In genomic region chr2:28751102-28751955, GRCh38 we compare ENCODE assay signal across 1 cellular context.
TF ChIP-seq lines count a peak whose summit lies in the region.

PPP1CB (plus strand) TSS chr2:28751830; CDS start chr2:28752125, 295 bp downstream.

TF ChIP-seq in GM12878, 131 proteins besides CTCF, POLR2A, EP300 and RAD21 (continued from another document and continues in another):
- TF ChIP-seq, protein P1, sequence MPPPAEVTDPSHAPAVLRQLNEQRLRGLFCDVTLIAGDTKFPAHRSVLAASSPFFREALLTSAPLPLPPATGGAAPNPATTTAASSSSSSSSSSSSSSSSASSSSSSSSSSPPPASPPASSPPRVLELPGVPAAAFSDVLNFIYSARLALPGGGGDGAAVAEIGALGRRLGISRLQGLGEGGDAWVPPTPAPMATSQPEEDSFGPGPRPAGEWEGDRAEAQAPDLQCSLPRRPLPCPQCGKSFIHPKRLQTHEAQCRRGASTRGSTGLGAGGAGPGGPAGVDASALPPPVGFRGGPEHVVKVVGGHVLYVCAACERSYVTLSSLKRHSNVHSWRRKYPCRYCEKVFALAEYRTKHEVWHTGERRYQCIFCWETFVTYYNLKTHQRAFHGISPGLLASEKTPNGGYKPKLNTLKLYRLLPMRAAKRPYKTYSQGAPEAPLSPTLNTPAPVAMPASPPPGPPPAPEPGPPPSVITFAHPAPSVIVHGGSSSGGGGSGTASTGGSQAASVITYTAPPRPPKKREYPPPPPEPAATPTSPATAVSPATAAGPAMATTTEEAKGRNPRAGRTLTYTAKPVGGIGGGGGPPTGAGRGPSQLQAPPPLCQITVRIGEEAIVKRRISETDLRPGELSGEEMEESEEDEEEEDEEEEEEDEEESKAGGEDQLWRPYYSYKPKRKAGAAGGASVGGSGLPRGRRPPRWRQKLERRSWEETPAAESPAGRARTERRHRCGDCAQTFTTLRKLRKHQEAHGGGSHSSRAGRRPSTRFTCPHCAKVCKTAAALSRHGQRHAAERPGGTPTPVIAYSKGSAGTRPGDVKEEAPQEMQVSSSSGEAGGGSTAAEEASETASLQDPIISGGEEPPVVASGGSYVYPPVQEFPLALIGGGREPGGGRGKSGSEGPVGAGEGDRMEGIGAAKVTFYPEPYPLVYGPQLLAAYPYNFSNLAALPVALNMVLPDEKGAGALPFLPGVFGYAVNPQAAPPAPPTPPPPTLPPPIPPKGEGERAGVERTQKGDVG (CRISPR knock-in tag; IDR thresholded peaks at IDR 0.05), result no peak
- TF ChIP-seq HDAC6 (IDR thresholded peaks at IDR 0.05; ENCODE audit: unreplicated experiment), result peak; percentile 54
- TF ChIP-seq FOXM1 (IDR thresholded peaks at IDR 0.05; ENCODE audit: low read depth, low read length), result no peak
- TF ChIP-seq NBN (IDR thresholded peaks at IDR 0.05), result peak; percentile 61
- TF ChIP-seq, protein P2, sequence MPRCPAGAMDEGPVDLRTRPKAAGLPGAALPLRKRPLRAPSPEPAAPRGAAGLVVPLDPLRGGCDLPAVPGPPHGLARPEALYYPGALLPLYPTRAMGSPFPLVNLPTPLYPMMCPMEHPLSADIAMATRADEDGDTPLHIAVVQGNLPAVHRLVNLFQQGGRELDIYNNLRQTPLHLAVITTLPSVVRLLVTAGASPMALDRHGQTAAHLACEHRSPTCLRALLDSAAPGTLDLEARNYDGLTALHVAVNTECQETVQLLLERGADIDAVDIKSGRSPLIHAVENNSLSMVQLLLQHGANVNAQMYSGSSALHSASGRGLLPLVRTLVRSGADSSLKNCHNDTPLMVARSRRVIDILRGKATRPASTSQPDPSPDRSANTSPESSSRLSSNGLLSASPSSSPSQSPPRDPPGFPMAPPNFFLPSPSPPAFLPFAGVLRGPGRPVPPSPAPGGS (IDR thresholded peaks at IDR 0.05; ENCODE audit: borderline replicate concordance, insufficient read depth, low read depth, low read length, poor library complexity, severe bottlenecking), result no peak
- TF ChIP-seq MYB (IDR thresholded peaks at IDR 0.05; ENCODE audit: borderline replicate concordance, low read depth, low read length), result no peak
- TF ChIP-seq, protein P3, sequence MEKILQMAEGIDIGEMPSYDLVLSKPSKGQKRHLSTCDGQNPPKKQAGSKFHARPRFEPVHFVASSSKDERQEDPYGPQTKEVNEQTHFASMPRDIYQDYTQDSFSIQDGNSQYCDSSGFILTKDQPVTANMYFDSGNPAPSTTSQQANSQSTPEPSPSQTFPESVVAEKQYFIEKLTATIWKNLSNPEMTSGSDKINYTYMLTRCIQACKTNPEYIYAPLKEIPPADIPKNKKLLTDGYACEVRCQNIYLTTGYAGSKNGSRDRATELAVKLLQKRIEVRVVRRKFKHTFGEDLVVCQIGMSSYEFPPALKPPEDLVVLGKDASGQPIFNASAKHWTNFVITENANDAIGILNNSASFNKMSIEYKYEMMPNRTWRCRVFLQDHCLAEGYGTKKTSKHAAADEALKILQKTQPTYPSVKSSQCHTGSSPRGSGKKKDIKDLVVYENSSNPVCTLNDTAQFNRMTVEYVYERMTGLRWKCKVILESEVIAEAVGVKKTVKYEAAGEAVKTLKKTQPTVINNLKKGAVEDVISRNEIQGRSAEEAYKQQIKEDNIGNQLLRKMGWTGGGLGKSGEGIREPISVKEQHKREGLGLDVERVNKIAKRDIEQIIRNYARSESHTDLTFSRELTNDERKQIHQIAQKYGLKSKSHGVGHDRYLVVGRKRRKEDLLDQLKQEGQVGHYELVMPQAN (conservative IDR thresholded peaks at IDR 0.05), result peak; percentile 50
- peak in 1 of 2 experiments; percentile 83; a peak in 2 of 4 replicates for TF ChIP-seq BHLHE40 (IDR thresholded peaks at IDR 0.05; ENCODE audit: borderline replicate concordance in 1 of 2, low read depth in 2 of 2, low read length in 1 of 2)
- no peak for TF ChIP-seq YBX1 (IDR thresholded peaks at IDR 0.05)
- no peak for TF ChIP-seq ZNF24 (IDR thresholded peaks at IDR 0.05)
- TF ChIP-seq CBFB (IDR thresholded peaks at IDR 0.05; ENCODE audit: low read depth), result peak; percentile 32; the same call in 1 of the 2 replicates
- TF ChIP-seq ZZZ3 (IDR thresholded peaks at IDR 0.05; ENCODE audit: control insufficient read depth, insufficient read length, low read depth), result no peak
- TF ChIP-seq, protein P4, sequence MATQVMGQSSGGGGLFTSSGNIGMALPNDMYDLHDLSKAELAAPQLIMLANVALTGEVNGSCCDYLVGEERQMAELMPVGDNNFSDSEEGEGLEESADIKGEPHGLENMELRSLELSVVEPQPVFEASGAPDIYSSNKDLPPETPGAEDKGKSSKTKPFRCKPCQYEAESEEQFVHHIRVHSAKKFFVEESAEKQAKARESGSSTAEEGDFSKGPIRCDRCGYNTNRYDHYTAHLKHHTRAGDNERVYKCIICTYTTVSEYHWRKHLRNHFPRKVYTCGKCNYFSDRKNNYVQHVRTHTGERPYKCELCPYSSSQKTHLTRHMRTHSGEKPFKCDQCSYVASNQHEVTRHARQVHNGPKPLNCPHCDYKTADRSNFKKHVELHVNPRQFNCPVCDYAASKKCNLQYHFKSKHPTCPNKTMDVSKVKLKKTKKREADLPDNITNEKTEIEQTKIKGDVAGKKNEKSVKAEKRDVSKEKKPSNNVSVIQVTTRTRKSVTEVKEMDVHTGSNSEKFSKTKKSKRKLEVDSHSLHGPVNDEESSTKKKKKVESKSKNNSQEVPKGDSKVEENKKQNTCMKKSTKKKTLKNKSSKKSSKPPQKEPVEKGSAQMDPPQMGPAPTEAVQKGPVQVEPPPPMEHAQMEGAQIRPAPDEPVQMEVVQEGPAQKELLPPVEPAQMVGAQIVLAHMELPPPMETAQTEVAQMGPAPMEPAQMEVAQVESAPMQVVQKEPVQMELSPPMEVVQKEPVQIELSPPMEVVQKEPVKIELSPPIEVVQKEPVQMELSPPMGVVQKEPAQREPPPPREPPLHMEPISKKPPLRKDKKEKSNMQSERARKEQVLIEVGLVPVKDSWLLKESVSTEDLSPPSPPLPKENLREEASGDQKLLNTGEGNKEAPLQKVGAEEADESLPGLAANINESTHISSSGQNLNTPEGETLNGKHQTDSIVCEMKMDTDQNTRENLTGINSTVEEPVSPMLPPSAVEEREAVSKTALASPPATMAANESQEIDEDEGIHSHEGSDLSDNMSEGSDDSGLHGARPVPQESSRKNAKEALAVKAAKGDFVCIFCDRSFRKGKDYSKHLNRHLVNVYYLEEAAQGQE (IDR thresholded peaks at IDR 0.05; ENCODE audit: low read depth, low read length), result no peak
- TF ChIP-seq E4F1 (IDR thresholded peaks at IDR 0.05; ENCODE audit: borderline replicate concordance, partially characterized antibody), result peak; percentile 45
- no peak; the same call in none of the 2 replicates for TF ChIP-seq LARP7 (IDR thresholded peaks at IDR 0.05)
- TF ChIP-seq GABPA (IDR thresholded peaks at IDR 0.05; ENCODE audit: low read depth), result no peak
- no peak for TF ChIP-seq RBBP5 (conservative IDR thresholded peaks at IDR 0.05)
- no peak for TF ChIP-seq SRF (IDR thresholded peaks at IDR 0.05; ENCODE audit: low read depth in 2 of 2, low read length in 2 of 2)
- no peak for TF ChIP-seq ZNF384 (IDR thresholded peaks at IDR 0.05; ENCODE audit: borderline replicate concordance, low read depth, low read length)
- peak; percentile 62; the same call in 1 of the 2 replicates for TF ChIP-seq DPF2 (IDR thresholded peaks at IDR 0.05)
- TF ChIP-seq RB1 (IDR thresholded peaks at IDR 0.05; ENCODE audit: borderline replicate concordance), result peak; percentile 68; the same call in 1 of the 2 replicates
- TF ChIP-seq CHD1 (IDR thresholded peaks at IDR 0.05; ENCODE audit: low read depth, low read length), result 0 out of 2 replicates have a peak, but pooled peaks have one; percentile 42
- TF ChIP-seq, protein P5, sequence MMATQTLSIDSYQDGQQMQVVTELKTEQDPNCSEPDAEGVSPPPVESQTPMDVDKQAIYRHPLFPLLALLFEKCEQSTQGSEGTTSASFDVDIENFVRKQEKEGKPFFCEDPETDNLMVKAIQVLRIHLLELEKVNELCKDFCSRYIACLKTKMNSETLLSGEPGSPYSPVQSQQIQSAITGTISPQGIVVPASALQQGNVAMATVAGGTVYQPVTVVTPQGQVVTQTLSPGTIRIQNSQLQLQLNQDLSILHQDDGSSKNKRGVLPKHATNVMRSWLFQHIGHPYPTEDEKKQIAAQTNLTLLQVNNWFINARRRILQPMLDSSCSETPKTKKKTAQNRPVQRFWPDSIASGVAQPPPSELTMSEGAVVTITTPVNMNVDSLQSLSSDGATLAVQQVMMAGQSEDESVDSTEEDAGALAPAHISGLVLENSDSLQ (IDR thresholded peaks at IDR 0.05), result peak; percentile 27; the same call in 1 of the 2 replicates
- 0 out of 2 replicates have a peak, but pooled peaks have one; percentile 4 for TF ChIP-seq SMC3 (IDR thresholded peaks at IDR 0.05; ENCODE audit: borderline replicate concordance, low read length)
- TF ChIP-seq, protein P6, sequence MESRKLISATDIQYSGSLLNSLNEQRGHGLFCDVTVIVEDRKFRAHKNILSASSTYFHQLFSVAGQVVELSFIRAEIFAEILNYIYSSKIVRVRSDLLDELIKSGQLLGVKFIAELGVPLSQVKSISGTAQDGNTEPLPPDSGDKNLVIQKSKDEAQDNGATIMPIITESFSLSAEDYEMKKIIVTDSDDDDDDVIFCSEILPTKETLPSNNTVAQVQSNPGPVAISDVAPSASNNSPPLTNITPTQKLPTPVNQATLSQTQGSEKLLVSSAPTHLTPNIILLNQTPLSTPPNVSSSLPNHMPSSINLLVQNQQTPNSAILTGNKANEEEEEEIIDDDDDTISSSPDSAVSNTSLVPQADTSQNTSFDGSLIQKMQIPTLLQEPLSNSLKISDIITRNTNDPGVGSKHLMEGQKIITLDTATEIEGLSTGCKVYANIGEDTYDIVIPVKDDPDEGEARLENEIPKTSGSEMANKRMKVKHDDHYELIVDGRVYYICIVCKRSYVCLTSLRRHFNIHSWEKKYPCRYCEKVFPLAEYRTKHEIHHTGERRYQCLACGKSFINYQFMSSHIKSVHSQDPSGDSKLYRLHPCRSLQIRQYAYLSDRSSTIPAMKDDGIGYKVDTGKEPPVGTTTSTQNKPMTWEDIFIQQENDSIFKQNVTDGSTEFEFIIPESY (IDR thresholded peaks at IDR 0.05), result no peak
- TF ChIP-seq HDGF (IDR thresholded peaks at IDR 0.05), result no peak
- TF ChIP-seq MTA3 (IDR thresholded peaks at IDR 0.05; ENCODE audit: borderline replicate concordance, low read length), result no peak
- TF ChIP-seq SMAD5 (IDR thresholded peaks at IDR 0.05; ENCODE audit: low read depth), result peak; percentile 76
- TF ChIP-seq POU2F2 (IDR thresholded peaks at IDR 0.05; ENCODE audit: borderline replicate concordance, low read depth, low read length), result peak; percentile 29; the same call in 1 of the 3 replicates
- no peak for TF ChIP-seq SP1 (IDR thresholded peaks at IDR 0.05; ENCODE audit: low read depth, low read length)
- TF ChIP-seq EED (IDR thresholded peaks at IDR 0.05; ENCODE audit: low read depth), result no peak; the same call in 1 of the 2 replicates
- TF ChIP-seq NR2F1 (conservative IDR thresholded peaks at IDR 0.05), result peak; percentile 87
- peak; percentile 5; the same call in 1 of the 2 replicates for TF ChIP-seq TCF12 (IDR thresholded peaks at IDR 0.05; ENCODE audit: low read depth, low read length)
- TF ChIP-seq MYC (IDR thresholded peaks at IDR 0.05; ENCODE audit: insufficient read depth, insufficient read length, insufficient replicate concordance, low read length, severe bottlenecking), result peak; percentile 55
- TF ChIP-seq, protein P7, sequence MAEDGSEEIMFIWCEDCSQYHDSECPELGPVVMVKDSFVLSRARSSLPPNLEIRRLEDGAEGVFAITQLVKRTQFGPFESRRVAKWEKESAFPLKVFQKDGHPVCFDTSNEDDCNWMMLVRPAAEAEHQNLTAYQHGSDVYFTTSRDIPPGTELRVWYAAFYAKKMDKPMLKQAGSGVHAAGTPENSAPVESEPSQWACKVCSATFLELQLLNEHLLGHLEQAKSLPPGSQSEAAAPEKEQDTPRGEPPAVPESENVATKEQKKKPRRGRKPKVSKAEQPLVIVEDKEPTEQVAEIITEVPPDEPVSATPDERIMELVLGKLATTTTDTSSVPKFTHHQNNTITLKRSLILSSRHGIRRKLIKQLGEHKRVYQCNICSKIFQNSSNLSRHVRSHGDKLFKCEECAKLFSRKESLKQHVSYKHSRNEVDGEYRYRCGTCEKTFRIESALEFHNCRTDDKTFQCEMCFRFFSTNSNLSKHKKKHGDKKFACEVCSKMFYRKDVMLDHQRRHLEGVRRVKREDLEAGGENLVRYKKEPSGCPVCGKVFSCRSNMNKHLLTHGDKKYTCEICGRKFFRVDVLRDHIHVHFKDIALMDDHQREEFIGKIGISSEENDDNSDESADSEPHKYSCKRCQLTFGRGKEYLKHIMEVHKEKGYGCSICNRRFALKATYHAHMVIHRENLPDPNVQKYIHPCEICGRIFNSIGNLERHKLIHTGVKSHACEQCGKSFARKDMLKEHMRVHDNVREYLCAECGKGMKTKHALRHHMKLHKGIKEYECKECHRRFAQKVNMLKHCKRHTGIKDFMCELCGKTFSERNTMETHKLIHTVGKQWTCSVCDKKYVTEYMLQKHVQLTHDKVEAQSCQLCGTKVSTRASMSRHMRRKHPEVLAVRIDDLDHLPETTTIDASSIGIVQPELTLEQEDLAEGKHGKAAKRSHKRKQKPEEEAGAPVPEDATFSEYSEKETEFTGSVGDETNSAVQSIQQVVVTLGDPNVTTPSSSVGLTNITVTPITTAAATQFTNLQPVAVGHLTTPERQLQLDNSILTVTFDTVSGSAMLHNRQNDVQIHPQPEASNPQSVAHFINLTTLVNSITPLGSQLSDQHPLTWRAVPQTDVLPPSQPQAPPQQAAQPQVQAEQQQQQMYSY (CRISPR knock-in tag; IDR thresholded peaks at IDR 0.05), result no peak
- TF ChIP-seq, protein P8, sequence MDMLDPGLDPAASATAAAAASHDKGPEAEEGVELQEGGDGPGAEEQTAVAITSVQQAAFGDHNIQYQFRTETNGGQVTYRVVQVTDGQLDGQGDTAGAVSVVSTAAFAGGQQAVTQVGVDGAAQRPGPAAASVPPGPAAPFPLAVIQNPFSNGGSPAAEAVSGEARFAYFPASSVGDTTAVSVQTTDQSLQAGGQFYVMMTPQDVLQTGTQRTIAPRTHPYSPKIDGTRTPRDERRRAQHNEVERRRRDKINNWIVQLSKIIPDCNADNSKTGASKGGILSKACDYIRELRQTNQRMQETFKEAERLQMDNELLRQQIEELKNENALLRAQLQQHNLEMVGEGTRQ (IDR thresholded peaks at IDR 0.05; ENCODE audit: borderline replicate concordance, low read depth, low read length), result no peak
- TF ChIP-seq BACH1 (IDR thresholded peaks at IDR 0.05; ENCODE audit: borderline replicate concordance), result peak; percentile 99
- TF ChIP-seq TARDBP (IDR thresholded peaks at IDR 0.05; ENCODE audit: borderline replicate concordance), result no peak
- no peak for TF ChIP-seq ATF7 (IDR thresholded peaks at IDR 0.05; ENCODE audit: low read depth)
- TF ChIP-seq PAX8 (IDR thresholded peaks at IDR 0.05), result no peak
- 0 out of 2 replicates have a peak, but pooled peaks have one; percentile 42 for TF ChIP-seq SIN3A (IDR thresholded peaks at IDR 0.05; ENCODE audit: low read depth, low read length)
